8 cellular contexts compared by ENCODE assay signal in the genomic region with DNA sequence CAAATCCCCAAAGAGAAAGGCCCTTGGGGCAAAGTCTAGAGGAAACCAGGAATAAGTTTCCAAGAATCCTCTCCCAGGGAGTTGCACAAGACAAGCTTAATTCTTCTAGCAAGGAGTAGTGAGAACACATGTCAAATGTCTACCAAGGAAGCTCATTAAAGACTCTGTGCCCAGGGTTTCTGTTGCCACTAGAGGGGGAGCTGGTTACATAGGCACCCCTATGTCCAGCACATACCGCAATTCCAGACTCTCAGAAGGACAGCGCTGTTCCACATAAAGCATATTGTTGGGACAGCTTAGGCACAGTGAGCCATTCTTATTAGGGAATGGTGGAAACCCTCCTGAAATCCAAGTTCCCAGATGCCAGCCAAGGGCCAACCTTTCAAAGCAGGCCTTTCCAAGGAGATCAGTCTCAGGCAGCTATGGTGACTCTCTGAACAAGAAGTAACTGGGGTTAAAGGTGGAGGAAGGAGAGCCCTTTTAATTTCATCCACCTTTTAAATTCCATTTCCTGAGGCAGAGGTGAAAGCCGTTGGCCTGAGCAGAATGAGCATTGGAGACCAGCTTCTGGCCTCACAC.
DNase-seq lines count a peak whose midpoint lies in the region; ATAC-seq lines count a peak whose summit lies in the region.

No MANE protein-coding gene starts in this region.

- DNase-seq in NCI-H2171 treated with DMSO at 0.1 percent for 48 hours (lab: John Stamatoyannopoulos, UW) (peak; percentile 32), NCI-H2171 (lab: John Stamatoyannopoulos, UW) (no peak), SJCRH30 (peak; percentile 67 to 80), fibroblast of the conjunctiva (ENCODE audit: low read depth) (peak; percentile 38), retina (peak; percentile 28), NCI-H510A treated with DMSO at 0.1 percent for 48 hours (lab: John Stamatoyannopoulos, UW) (no peak)
- no peak for DNase-seq in activated CD4-positive, alpha-beta T cell treated with anti-CD3 and anti-CD28 coated beads for 1 hour

- H3K9me3 ChIP-seq in SJCRH30 (replicated peaks) = no peaks in the 10 kb centered on the region

- ATAC-seq in HG03457 (IDR thresholded peaks at IDR 0.05; ENCODE audit: unreplicated experiment) = no peak

- H3K4me1 ChIP-seq in SJCRH30 = no peaks in the 10 kb centered on the region

- no peaks in the 10 kb centered on the region for H3K36me3 ChIP-seq in SJCRH30

- H3K27ac ChIP-seq in SJCRH30 = no peak overlapping the region

- peaks cover 6% of the 10 kb centered on the region for H3K27me3 ChIP-seq in SJCRH30

- no peak overlapping the region for H3K4me3 ChIP-seq in SJCRH30

Comparison
In these comparisons a context has a peak if more than half of its experiments do, and no peak if none do; other contexts are left out.
1. DNase-seq: peak in NCI-H2171 treated with DMSO at 0.1 percent for 48 hours (single experiment), SJCRH30 (2 of 2), fibroblast of the conjunctiva (single experiment) and retina (single experiment); none in NCI-H2171 (single experiment), activated CD4-positive, alpha-beta T cell treated with anti-CD3 and anti-CD28 coated beads for 1 hour (single experiment) and NCI-H510A treated with DMSO at 0.1 percent for 48 hours (single experiment).